16 cellular contexts compared by ENCODE assay signal in genomic region chr2:70472256-70472905, GRCh38.
DNase-seq lines count a peak whose midpoint lies in the region; ATAC-seq lines count a peak whose summit lies in the region.
"Had no signal": no experiment of that assay in that cellular context is flagged by ENCODE, and none has a peak within 500 bp of the region (broad histone marks: within the 10 kb centered on the region; RNA-seq: fewer than 3 reads in every experiment).

No MANE protein-coding gene starts in this region.

- no peak for DNase-seq in activated naive CD4-positive, alpha-beta T cell treated with anti-CD3 and anti-CD28 coated beads, Interleukin-2, amount 50 U/mL, for 72 hours (ENCODE audit: low spot score in 2 of 2)
- peak; percentile 20 for DNase-seq in NCI-H345 treated with DMSO at 0.1 percent for 48 hours (lab: John Stamatoyannopoulos, UW; ENCODE audit: unreplicated experiment)
- no peak for DNase-seq in epithelial cell of prostate (ENCODE audit: low read depth, low spot score)
- DNase-seq in left ventricle myocardium superior = no peak
- no peak for DNase-seq in SHP77 treated with DMSO at 0.1 percent for 48 hours (lab: John Stamatoyannopoulos, UW)
- no peak for DNase-seq in Right ventricle myocardium inferior (ENCODE audit: missing footprints)
- no peak for DNase-seq in stimulated activated naive CD4-positive, alpha-beta T cell (lab: John Stamatoyannopoulos, UW)
- DNase-seq: activated CD4-positive, alpha-beta T cell treated with anti-CD3 and anti-CD28 coated beads for 4 hours; activated T-cell treated with anti-CD3 and anti-CD28 coated beads, Interleukin-2, amount 50 U/mL, for 1 hour; caudate nucleus; islet precursor cell; NCI-H2081 treated with DMSO at 0.1 percent for 48 hours; stimulated activated naive CD8-positive, alpha-beta T cell treated with anti-CD3 and anti-CD28 coated beads, Interleukin-15, amount 100 ng/mL, for 72 hours had no signal

- no peaks in the 10 kb centered on the region for H3K36me3 Mint-ChIP-seq in activated naive CD4-positive, alpha-beta T cell treated with anti-CD3 and anti-CD28 coated beads, Interleukin-2, amount 50 U/mL, for 24 hours
- no peaks in the 10 kb centered on the region for H3K36me3 Mint-ChIP-seq in activated naive CD4-positive, alpha-beta T cell treated with anti-CD3 and anti-CD28 coated beads, Interleukin-2, amount 50 U/mL, for 72 hours

- peak overlapping the region; percentile 74 for H3K27ac Mint-ChIP-seq in activated naive CD4-positive, alpha-beta T cell treated with anti-CD3 and anti-CD28 coated beads, Interleukin-2, amount 50 U/mL, for 24 hours
- peak overlapping the region in 1 of 2 donors; percentile 3 for H3K27ac Mint-ChIP-seq in activated naive CD4-positive, alpha-beta T cell treated with anti-CD3 and anti-CD28 coated beads, Interleukin-2, amount 50 U/mL, for 72 hours

- no peaks in the 10 kb centered on the region for H3K9me3 Mint-ChIP-seq in activated naive CD4-positive, alpha-beta T cell treated with anti-CD3 and anti-CD28 coated beads, Interleukin-2, amount 50 U/mL, for 24 hours
- no peaks in the 10 kb centered on the region for H3K9me3 Mint-ChIP-seq in activated naive CD4-positive, alpha-beta T cell treated with anti-CD3 and anti-CD28 coated beads, Interleukin-2, amount 50 U/mL, for 72 hours
- H3K9me3 Mint-ChIP-seq: stimulated activated naive CD8-positive, alpha-beta T cell treated with anti-CD3 and anti-CD28 coated beads, Interleukin-15, amount 100 ng/mL, for 72 hours had no signal

- H3K4me1 Mint-ChIP-seq in activated naive CD4-positive, alpha-beta T cell treated with anti-CD3 and anti-CD28 coated beads, Interleukin-2, amount 50 U/mL, for 24 hours = peaks cover 70% of the 10 kb centered on the region

- intact Hi-C loops in left ventricle myocardium superior (cut with micrococcal nuclease) (no loop called here), Right ventricle myocardium inferior (cut with DNase I) (no loop called here)

- no peaks in the 10 kb centered on the region for H3K27me3 Mint-ChIP-seq in activated naive CD4-positive, alpha-beta T cell treated with anti-CD3 and anti-CD28 coated beads, Interleukin-2, amount 50 U/mL, for 24 hours
- H3K27me3 Mint-ChIP-seq: stimulated activated naive CD8-positive, alpha-beta T cell treated with anti-CD3 and anti-CD28 coated beads, Interleukin-15, amount 100 ng/mL, for 72 hours had no signal

- peak overlapping the region; percentile 31 for H3K27ac ChIP-seq in epithelial cell of prostate
- H3K27ac ChIP-seq: KMS-11 had no signal

- H3K4me3 Mint-ChIP-seq in activated naive CD4-positive, alpha-beta T cell treated with anti-CD3 and anti-CD28 coated beads, Interleukin-2, amount 50 U/mL, for 24 hours = no peak overlapping the region
- H3K4me3 Mint-ChIP-seq: stimulated activated naive CD8-positive, alpha-beta T cell treated with anti-CD3 and anti-CD28 coated beads, Interleukin-15, amount 100 ng/mL, for 72 hours had no signal

- ATAC-seq in activated naive CD4-positive, alpha-beta T cell treated with anti-CD3 and anti-CD28 coated beads, Interleukin-2, amount 50 U/mL, for 72 hours = no peak
- no peak for ATAC-seq in left ventricle myocardium superior
- no peak for ATAC-seq in Right ventricle myocardium inferior
- ATAC-seq: Panc1 had no signal
